ENCODE assay signal across 10 cellular contexts in genomic region chr1:75338974-75339483, GRCh38.
A peak's percentile ranks its signal among the peaks of the same experiment; 100 is the strongest.
DNase-seq lines count a peak whose midpoint lies in the region; ATAC-seq, FAIRE-seq and TF ChIP-seq lines count a peak whose summit lies in the region.
"Had no signal": no experiment of that assay in that cellular context is flagged by ENCODE, and none has a peak within 500 bp of the region (broad histone marks: within the 10 kb centered on the region; RNA-seq: fewer than 3 reads in every experiment).

No MANE protein-coding gene starts in this region.

- peaks cover 9 to 10% of the 10 kb centered on the region in 2 donors for H3K9me3 Mint-ChIP-seq in natural killer cell
- no peaks in the 10 kb centered on the region for H3K9me3 Mint-ChIP-seq in activated CD4-positive, alpha-beta T cell treated with anti-CD3 and anti-CD28 coated beads, Interleukin-2, amount 10 ng/mL, durations not matched to agents 24 days and 14 days
- H3K9me3 Mint-ChIP-seq: nephron had no signal

- DNase-seq in HAP-1 (ENCODE audit: low spot score in 2 of 2), result peak; percentile 63 to 79
- DNase-seq in natural killer cell, result no peak
- DNase-seq in ACHN, result no peak
- no peak for DNase-seq in activated CD4-positive, alpha-beta T cell treated with anti-CD3 and anti-CD28 coated beads, Interleukin-2, amount 10 ng/mL, durations not matched to agents 24 days and 14 days
- DNase-seq in T-helper 2 cell, result no peak
- DNase-seq: NCI-H524 treated with DMSO at 0.1 percent for 48 hours had no signal

- intact Hi-C loops in natural killer cell (cut with micrococcal nuclease), result no loop called here
- intact Hi-C loops in activated CD4-positive, alpha-beta T cell treated with anti-CD3 and anti-CD28 coated beads, Interleukin-2, amount 10 ng/mL, durations not matched to agents 24 days and 14 days (cut with micrococcal nuclease), result no loop called here

- TF ChIP-seq CTCF in natural killer cell (IDR thresholded peaks at IDR 0.05), result no peak

- H3K4me3 Mint-ChIP-seq in natural killer cell, result no peak overlapping the region
- no peak overlapping the region for H3K4me3 Mint-ChIP-seq in activated CD4-positive, alpha-beta T cell treated with anti-CD3 and anti-CD28 coated beads, Interleukin-2, amount 10 ng/mL, durations not matched to agents 24 days and 14 days
- H3K4me3 Mint-ChIP-seq: nephron had no signal

- no peaks in the 10 kb centered on the region for H3K27me3 ChIP-seq in HAP-1 (ENCODE audit: low read depth)

- FAIRE-seq in islet of Langerhans (lab: Jason Lieb, UNC), result peak; percentile 73

- H3K4me3 ChIP-seq in HAP-1, result no peak overlapping the region

- no peaks in the 10 kb centered on the region for H3K36me3 Mint-ChIP-seq in natural killer cell
- no peaks in the 10 kb centered on the region for H3K36me3 Mint-ChIP-seq in activated CD4-positive, alpha-beta T cell treated with anti-CD3 and anti-CD28 coated beads, Interleukin-2, amount 10 ng/mL, durations not matched to agents 24 days and 14 days (ENCODE audit: low read depth)

- H3K27me3 Mint-ChIP-seq in natural killer cell (ENCODE audit: low read depth in 2 of 2), result no peaks in the 10 kb centered on the region
- no peaks in the 10 kb centered on the region for H3K27me3 Mint-ChIP-seq in activated CD4-positive, alpha-beta T cell treated with anti-CD3 and anti-CD28 coated beads, Interleukin-2, amount 10 ng/mL, durations not matched to agents 24 days and 14 days

- no peaks in the 10 kb centered on the region for H3K4me1 Mint-ChIP-seq in natural killer cell
- H3K4me1 Mint-ChIP-seq in activated CD4-positive, alpha-beta T cell treated with anti-CD3 and anti-CD28 coated beads, Interleukin-2, amount 10 ng/mL, durations not matched to agents 24 days and 14 days, result no peaks in the 10 kb centered on the region
- H3K4me1 Mint-ChIP-seq: nephron had no signal

- in situ Hi-C loops in HAP-1 (cut with MboI; ENCODE audit: low sequenced_read_pairs) (no loop called here), ACHN (cut with HindIII; ENCODE audit: low pct_ligation_motif_present, low pct_unique_long_range_greater_than_20kb, low sequenced_read_pairs) (no loop called here)

- no peak overlapping the region for H3K27ac Mint-ChIP-seq in natural killer cell
- no peak overlapping the region for H3K27ac Mint-ChIP-seq in activated CD4-positive, alpha-beta T cell treated with anti-CD3 and anti-CD28 coated beads, Interleukin-2, amount 10 ng/mL, durations not matched to agents 24 days and 14 days
- H3K27ac Mint-ChIP-seq: nephron had no signal

- peak; percentile 92 for ATAC-seq in GM18868 (IDR thresholded peaks at IDR 0.05; ENCODE audit: unreplicated experiment)
- ATAC-seq in HG03571 (IDR thresholded peaks at IDR 0.05; ENCODE audit: unreplicated experiment), result peak; percentile 91
- ATAC-seq in natural killer cell, result no peak

- H3K36me3 ChIP-seq in HAP-1 (replicated peaks), result no peaks in the 10 kb centered on the region

- H3K9me3 ChIP-seq in HAP-1, result no peaks in the 10 kb centered on the region

- H3K4me1 ChIP-seq in HAP-1, result peaks cover 36% of the 10 kb centered on the region

Comparison
In these comparisons a context has a peak if more than half of its experiments do, and no peak if none do; other contexts are left out.
1. ATAC-seq: peak in GM18868 (single experiment) and HG03571 (single experiment); none in natural killer cell (0 of 3).
2. DNase-seq: peak in HAP-1 (2 of 2); none in natural killer cell (single experiment), ACHN (single experiment), activated CD4-positive, alpha-beta T cell treated with anti-CD3 and anti-CD28 coated beads, Interleukin-2, amount 10 ng/mL, durations not matched to agents 24 days and 14 days (single experiment) and T-helper 2 cell (0 of 5).